20 cellular contexts compared by ENCODE assay signal in the genomic region with DNA sequence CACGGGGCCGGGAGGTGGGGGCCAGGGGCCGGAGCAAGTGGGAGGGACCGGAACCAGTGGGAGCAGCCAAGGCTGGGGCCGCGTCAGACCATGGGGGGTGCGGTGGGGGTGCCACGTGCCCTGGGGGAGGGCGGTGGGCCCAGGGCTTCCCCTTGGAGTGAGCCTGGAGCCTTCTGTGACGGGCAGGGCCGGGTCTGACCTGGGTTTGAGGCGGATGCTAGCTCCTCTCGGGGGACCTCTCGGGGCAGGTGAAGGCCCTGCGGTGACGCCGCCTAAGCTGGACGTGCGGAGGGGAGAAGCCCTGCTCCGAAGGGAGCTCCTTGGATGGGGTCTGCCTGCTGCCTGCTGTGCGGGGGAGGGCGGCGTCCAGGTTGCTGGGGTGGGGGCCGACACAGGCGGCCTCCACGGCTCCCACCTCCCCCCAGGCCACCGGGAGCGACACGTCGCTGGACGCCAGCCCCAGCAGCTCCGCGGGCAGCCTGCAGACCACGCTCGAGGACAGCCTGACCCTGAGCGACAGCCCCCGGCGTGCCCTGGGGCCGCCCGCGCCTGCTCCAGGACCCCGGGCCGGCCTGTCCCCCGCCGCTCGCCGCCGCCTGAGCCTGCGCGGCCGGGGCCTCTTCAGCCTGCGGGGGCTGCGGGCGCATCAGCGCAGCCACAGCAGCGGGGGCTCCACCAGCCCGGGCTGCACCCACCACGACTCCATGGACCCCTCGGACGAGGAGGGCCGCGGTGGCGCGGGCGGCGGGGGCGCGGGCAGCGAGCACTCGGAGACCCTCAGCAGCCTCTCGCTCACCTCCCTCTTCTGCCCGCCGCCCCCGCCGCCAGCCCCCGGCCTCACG.
DNase-seq lines count a peak whose midpoint lies in the region; ATAC-seq and TF ChIP-seq lines count a peak whose summit lies in the region.
"Had no signal": no experiment of that assay in that cellular context is flagged by ENCODE, and none has a peak within 500 bp of the region (broad histone marks: within the 10 kb centered on the region; RNA-seq: fewer than 3 reads in every experiment).

No MANE protein-coding gene starts in this region.

- H3K9me3 Mint-ChIP-seq in activated CD8-positive, alpha-beta T cell treated with anti-CD3 and anti-CD28 coated beads for 36 hours: no peaks in the 10 kb centered on the region
- H3K9me3 Mint-ChIP-seq in activated CD8-positive, alpha-beta T cell treated with anti-CD3 and anti-CD28 coated beads, Interleukin-2, amount 10 ng/mL, durations not matched to agents 7 days and 5 days (ENCODE audit: insufficient read depth): no peaks in the 10 kb centered on the region
- no peaks in the 10 kb centered on the region for H3K9me3 Mint-ChIP-seq in CD8-positive, alpha-beta T cell
- H3K9me3 Mint-ChIP-seq in stimulated activated memory B cell treated with anti-CD40 and anti-IgM and Interleukin-4, amounts not matched to agents 10 μg/mL and 1 μg/mL and 100 μg/mL, for 72 hours: no peaks in the 10 kb centered on the region
- H3K9me3 Mint-ChIP-seq: H9 had no signal

- H3K4me3 ChIP-seq in CD8-positive, alpha-beta T cell (ENCODE audit: low read depth, low read length): no peak overlapping the region

- peak; percentile 34 for ATAC-seq in activated CD8-positive, alpha-beta T cell treated with anti-CD3 and anti-CD28 coated beads for 36 hours
- ATAC-seq in activated CD8-positive, alpha-beta T cell treated with anti-CD3 and anti-CD28 coated beads, Interleukin-2, amount 10 ng/mL, durations not matched to agents 7 days and 5 days: no peak
- ATAC-seq in CD8-positive, alpha-beta T cell: peak; percentile 17
- ATAC-seq in stimulated activated memory B cell treated with anti-CD40 and anti-IgM and Interleukin-4, amounts not matched to agents 10 μg/mL and 1 μg/mL and 100 μg/mL, for 72 hours: peak; percentile 5
- no peak for ATAC-seq in GM21367 (IDR thresholded peaks at IDR 0.05; ENCODE audit: unreplicated experiment)

- no peak for DNase-seq in activated CD8-positive, alpha-beta T cell treated with anti-CD3 and anti-CD28 coated beads for 36 hours
- DNase-seq in activated CD8-positive, alpha-beta T cell treated with anti-CD3 and anti-CD28 coated beads, Interleukin-2, amount 10 ng/mL, durations not matched to agents 7 days and 5 days: no peak
- no peak for DNase-seq in CD8-positive, alpha-beta T cell
- DNase-seq in left kidney (ENCODE audit: low read depth, low spot score) (peak; percentile 71), ACHN (no peak), NCI-H526 (lab: John Stamatoyannopoulos, UW) (no peak)
- DNase-seq: Calu3, DMS79, H9, Karpas-422, NCI-H1048, NCI-H1436, NCI-H2029, NCI-H2171 treated with DMSO at 0.1 percent for 48 hours, NCI-H446, NCI-H69 had no signal

- H3K4me1 Mint-ChIP-seq in activated CD8-positive, alpha-beta T cell treated with anti-CD3 and anti-CD28 coated beads for 36 hours (ENCODE audit: low read depth): peaks cover 2% of the 10 kb centered on the region
- no peaks in the 10 kb centered on the region for H3K4me1 Mint-ChIP-seq in activated CD8-positive, alpha-beta T cell treated with anti-CD3 and anti-CD28 coated beads, Interleukin-2, amount 10 ng/mL, durations not matched to agents 7 days and 5 days (ENCODE audit: low read depth)
- no peaks in the 10 kb centered on the region for H3K4me1 Mint-ChIP-seq in CD8-positive, alpha-beta T cell (ENCODE audit: low read depth)
- H3K4me1 Mint-ChIP-seq in stimulated activated memory B cell treated with anti-CD40 and anti-IgM and Interleukin-4, amounts not matched to agents 10 μg/mL and 1 μg/mL and 100 μg/mL, for 72 hours: peaks cover 6% of the 10 kb centered on the region

- H3K36me3 ChIP-seq in CD8-positive, alpha-beta T cell (ENCODE audit: insufficient read depth, low read length): no peaks in the 10 kb centered on the region

- no peak for TF ChIP-seq CTCF in activated CD8-positive, alpha-beta T cell treated with anti-CD3 and anti-CD28 coated beads for 36 hours (IDR thresholded peaks at IDR 0.05)
- TF ChIP-seq CTCF in CD8-positive, alpha-beta T cell (IDR thresholded peaks at IDR 0.05): no peak

- H3K27ac Mint-ChIP-seq in activated CD8-positive, alpha-beta T cell treated with anti-CD3 and anti-CD28 coated beads for 36 hours: no peak overlapping the region
- H3K27ac Mint-ChIP-seq in activated CD8-positive, alpha-beta T cell treated with anti-CD3 and anti-CD28 coated beads, Interleukin-2, amount 10 ng/mL, durations not matched to agents 7 days and 5 days: no peak overlapping the region
- no peak overlapping the region for H3K27ac Mint-ChIP-seq in CD8-positive, alpha-beta T cell
- H3K27ac Mint-ChIP-seq in stimulated activated memory B cell treated with anti-CD40 and anti-IgM and Interleukin-4, amounts not matched to agents 10 μg/mL and 1 μg/mL and 100 μg/mL, for 72 hours: no peak overlapping the region
- H3K27ac Mint-ChIP-seq: CD4-positive, alpha-beta memory T cell; IgD-negative memory B cell had no signal

- H3K27me3 ChIP-seq in CD8-positive, alpha-beta T cell (ENCODE audit: insufficient read depth, low read length): no peaks in the 10 kb centered on the region

- H3K4me1 ChIP-seq in CD8-positive, alpha-beta T cell (ENCODE audit: insufficient read depth, low read length): no peaks in the 10 kb centered on the region

- H3K36me3 Mint-ChIP-seq in activated CD8-positive, alpha-beta T cell treated with anti-CD3 and anti-CD28 coated beads for 36 hours (ENCODE audit: low read depth): no peaks in the 10 kb centered on the region
- H3K36me3 Mint-ChIP-seq in activated CD8-positive, alpha-beta T cell treated with anti-CD3 and anti-CD28 coated beads, Interleukin-2, amount 10 ng/mL, durations not matched to agents 7 days and 5 days (ENCODE audit: low read depth): no peaks in the 10 kb centered on the region
- H3K36me3 Mint-ChIP-seq in CD8-positive, alpha-beta T cell: peaks cover 13% of the 10 kb centered on the region
- no peaks in the 10 kb centered on the region for H3K36me3 Mint-ChIP-seq in stimulated activated memory B cell treated with anti-CD40 and anti-IgM and Interleukin-4, amounts not matched to agents 10 μg/mL and 1 μg/mL and 100 μg/mL, for 72 hours

- H3K27me3 Mint-ChIP-seq in activated CD8-positive, alpha-beta T cell treated with anti-CD3 and anti-CD28 coated beads for 36 hours: peaks cover 23% of the 10 kb centered on the region
- H3K27me3 Mint-ChIP-seq in activated CD8-positive, alpha-beta T cell treated with anti-CD3 and anti-CD28 coated beads, Interleukin-2, amount 10 ng/mL, durations not matched to agents 7 days and 5 days (ENCODE audit: low read depth): peaks cover 33% of the 10 kb centered on the region
- H3K27me3 Mint-ChIP-seq in CD8-positive, alpha-beta T cell (ENCODE audit: low read depth): peaks cover 24% of the 10 kb centered on the region
- H3K27me3 Mint-ChIP-seq in stimulated activated memory B cell treated with anti-CD40 and anti-IgM and Interleukin-4, amounts not matched to agents 10 μg/mL and 1 μg/mL and 100 μg/mL, for 72 hours: peaks cover 94% of the 10 kb centered on the region
- H3K27me3 Mint-ChIP-seq: CD4-positive, alpha-beta memory T cell had no signal

- intact Hi-C loops in activated CD8-positive, alpha-beta T cell treated with anti-CD3 and anti-CD28 coated beads for 36 hours (cut with micrococcal nuclease): no loop called here
- intact Hi-C loops in CD8-positive, alpha-beta T cell (cut with DNase I, micrococcal nuclease): no loop called here

- no peak overlapping the region for H3K4me3 Mint-ChIP-seq in activated CD8-positive, alpha-beta T cell treated with anti-CD3 and anti-CD28 coated beads for 36 hours
- no peak overlapping the region for H3K4me3 Mint-ChIP-seq in activated CD8-positive, alpha-beta T cell treated with anti-CD3 and anti-CD28 coated beads, Interleukin-2, amount 10 ng/mL, durations not matched to agents 7 days and 5 days
- no peak overlapping the region for H3K4me3 Mint-ChIP-seq in CD8-positive, alpha-beta T cell
- no peak overlapping the region for H3K4me3 Mint-ChIP-seq in stimulated activated memory B cell treated with anti-CD40 and anti-IgM and Interleukin-4, amounts not matched to agents 10 μg/mL and 1 μg/mL and 100 μg/mL, for 72 hours
- H3K4me3 Mint-ChIP-seq: H9 had no signal

- no peaks in the 10 kb centered on the region for H3K9me3 ChIP-seq in CD8-positive, alpha-beta T cell (ENCODE audit: low read length)

- POLR2A ChIA-PET in activated CD8-positive, alpha-beta T cell treated with anti-CD3 and anti-CD28 coated beads for 36 hours (lab: Charles Lee): no interaction called here
- POLR2A ChIA-PET in activated CD8-positive, alpha-beta T cell treated with anti-CD3 and anti-CD28 coated beads, Interleukin-2, amount 10 ng/mL, durations not matched to agents 7 days and 5 days (lab: Charles Lee): interaction anchor here (0.6 kb wide), 1 partner anchor 261 kb away, joined by 3 read pairs; no protein-coding TSS in a partner anchor
- POLR2A ChIA-PET in CD8-positive, alpha-beta T cell (lab: Charles Lee): no interaction called here

- CTCF ChIA-PET in activated CD8-positive, alpha-beta T cell treated with anti-CD3 and anti-CD28 coated beads for 36 hours (lab: Charles Lee): interaction anchor here (1.0 kb wide), 1 partner anchor 150 kb away, joined by 3 read pairs; no protein-coding TSS in a partner anchor
- CTCF ChIA-PET in activated CD8-positive, alpha-beta T cell treated with anti-CD3 and anti-CD28 coated beads, Interleukin-2, amount 10 ng/mL, durations not matched to agents 7 days and 5 days (lab: Charles Lee): no interaction called here
- CTCF ChIA-PET in CD8-positive, alpha-beta T cell (lab: Charles Lee): no interaction called here

- H3K27ac ChIP-seq in CD8-positive, alpha-beta T cell (ENCODE audit: low read depth, low read length): no peak overlapping the region

- in situ Hi-C loops in ACHN (cut with HindIII; ENCODE audit: low pct_ligation_motif_present, low pct_unique_long_range_greater_than_20kb, low sequenced_read_pairs): no loop called here

Comparison
In these comparisons a context has a peak if more than half of its experiments do, and no peak if none do; other contexts are left out.
1. ATAC-seq: peak in activated CD8-positive, alpha-beta T cell treated with anti-CD3 and anti-CD28 coated beads for 36 hours (single experiment), CD8-positive, alpha-beta T cell (single experiment) and stimulated activated memory B cell treated with anti-CD40 and anti-IgM and Interleukin-4, amounts not matched to agents 10 μg/mL and 1 μg/mL and 100 μg/mL, for 72 hours (single experiment); none in activated CD8-positive, alpha-beta T cell treated with anti-CD3 and anti-CD28 coated beads, Interleukin-2, amount 10 ng/mL, durations not matched to agents 7 days and 5 days (single experiment) and GM21367 (single experiment).